In the genomic region with DNA sequence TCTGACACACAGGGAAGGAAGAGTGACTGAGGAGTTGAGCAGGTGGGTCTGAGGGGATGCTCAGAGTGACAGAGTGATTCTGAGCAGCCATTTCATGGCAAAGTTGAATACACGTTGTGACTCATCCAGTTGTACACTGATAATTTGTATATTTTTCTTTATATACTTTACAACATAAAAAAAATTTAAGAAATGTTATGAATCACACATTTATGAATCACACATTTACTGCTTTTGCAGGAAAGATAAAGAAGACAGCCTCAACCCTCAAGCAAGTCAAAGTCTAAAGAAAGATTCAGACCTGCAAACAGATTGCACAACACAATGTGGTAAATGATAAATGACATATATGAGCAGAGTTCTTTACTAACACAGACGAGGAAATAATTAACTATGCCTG, we compare ENCODE assay signal across 11 cellular contexts. TPM values are rescaled to one million over a fixed set of nuclear protein-coding genes. Genes with fewer than 3 reads are reported as not detected.
DNase-seq lines count a peak whose midpoint lies in the region; ATAC-seq, FAIRE-seq and TF ChIP-seq lines count a peak whose summit lies in the region.
"Had no signal": no experiment of that assay in that cellular context is flagged by ENCODE, and none has a peak within 500 bp of the region (broad histone marks: within the 10 kb centered on the region; RNA-seq: fewer than 3 reads in every experiment).

No MANE protein-coding gene starts in this region.

- peaks cover 0 to 3% (median 2%) of the 10 kb centered on the region in 3 donors for H3K27me3 Mint-ChIP-seq in immature natural killer cell (ENCODE audit: low read depth in 3 of 3)

- H3K9me1 ChIP-seq in keratinocyte (ENCODE audit: control insufficient read depth, extremely low read depth, insufficient read depth, low read length) = no peaks in the 10 kb centered on the region

- TF ChIP-seq RAD21 in HCT116 (IDR thresholded peaks at IDR 0.05; ENCODE audit: low read depth) = no peak

- RAD21 ChIA-PET in HCT116 (lab: Charles Lee; ENCODE audit: low non-redundant PET in 1 of 2, low total read pairs in 2 of 2, uncharacterized antibody in 2 of 2, unreplicated experiment in 2 of 2) = no interaction called here

- ATAC-seq in HCT116 (peak; percentile 68), HG02870 (IDR thresholded peaks at IDR 0.05; ENCODE audit: unreplicated experiment) (no peak)
- ATAC-seq: stimulated activated memory B cell treated with anti-CD40 and anti-IgM and Interleukin-4, amounts not matched to agents 10 μg/mL and 1 μg/mL and 100 μg/mL, for 72 hours had no signal

- H3K4me3 Mint-ChIP-seq in immature natural killer cell = no peak overlapping the region
- H3K4me3 Mint-ChIP-seq: activated B cell treated with CpG ODN at 0.5 μM for 24 hours; stimulated activated memory B cell treated with anti-CD40 and anti-IgM and Interleukin-4, amounts not matched to agents 10 μg/mL and 1 μg/mL and 100 μg/mL, for 72 hours had no signal

- H3K27ac Mint-ChIP-seq in immature natural killer cell = no peak overlapping the region
- H3K27ac Mint-ChIP-seq: activated B cell treated with CpG ODN at 0.5 μM for 24 hours; stimulated activated memory B cell treated with anti-CD40 and anti-IgM and Interleukin-4, amounts not matched to agents 10 μg/mL and 1 μg/mL and 100 μg/mL, for 72 hours had no signal

- no peak for TF ChIP-seq CTCF in AG04450 (IDR thresholded peaks at IDR 0.05; ENCODE audit: low read depth, low read length)
- TF ChIP-seq CTCF in HCT116 (IDR thresholded peaks at IDR 0.05 in 2 of 3, conservative IDR thresholded peaks at IDR 0.05 in 1 of 3; ENCODE audit: borderline replicate concordance in 1 of 3, insufficient read depth in 1 of 3, low read depth in 2 of 3, low read length in 2 of 3) = no peak
- no peak for TF ChIP-seq CTCF in keratinocyte (optimal IDR thresholded peaks at IDR 0.05 in 1 of 3, IDR thresholded peaks at IDR 0.05 in 1 of 3, conservative IDR thresholded peaks at IDR 0.05 in 1 of 3; ENCODE audit: extremely low read depth in 1 of 3, insufficient read depth in 2 of 3, low read length in 3 of 3)
- TF ChIP-seq CTCF in left ventricle myocardium inferior (IDR thresholded peaks at IDR 0.05; ENCODE audit: borderline replicate concordance) = no peak

- BruUV-seq in HCT116 (replicated peaks; lab: Mats Ljungman, UMichigan) = no TSS peak

- H2AFZ ChIP-seq in HCT116 (ENCODE audit: low read depth, low read length, poor library complexity, severe bottlenecking) (peak overlapping the region; percentile 67), keratinocyte (ENCODE audit: control insufficient read depth, low read length) (no peak overlapping the region)

- H3K9me3 ChIP-seq in AG04450 (ENCODE audit: control insufficient read depth, insufficient read depth, low read length) (no peaks in the 10 kb centered on the region), HCT116 (ENCODE audit: control insufficient read depth in 1 of 2, insufficient read depth in 1 of 2, low read depth in 1 of 2, low read length in 2 of 2) (no peaks in the 10 kb centered on the region), keratinocyte (ENCODE audit: control insufficient read depth, low read depth, low read length) (no peaks in the 10 kb centered on the region), left ventricle myocardium inferior (replicated peaks) (no peaks in the 10 kb centered on the region)

- H3K27ac ChIP-seq in AG04450 (ENCODE audit: low read depth, low read length) = no peak overlapping the region
- no peak overlapping the region for H3K27ac ChIP-seq in HCT116 (ENCODE audit: low read depth, low read length)
- H3K27ac ChIP-seq in keratinocyte (ENCODE audit: control insufficient read depth, insufficient read depth, low read length) = no peak overlapping the region
- H3K27ac ChIP-seq in left ventricle myocardium inferior (replicated peaks) = no peak overlapping the region

- H3K36me3 Mint-ChIP-seq in immature natural killer cell = no peaks in the 10 kb centered on the region
- H3K36me3 Mint-ChIP-seq: stimulated activated memory B cell treated with anti-CD40 and anti-IgM and Interleukin-4, amounts not matched to agents 10 μg/mL and 1 μg/mL and 100 μg/mL, for 72 hours had no signal

- H3K4me3 ChIP-seq in AG04450 (ENCODE audit: low read depth, low read length) (no peak overlapping the region), HCT116 (replicated peaks in 1 of 2; ENCODE audit: low read depth in 1 of 2, low read length in 2 of 2) (0 out of 4 replicates have a peak overlapping the region, but pooled peaks of 1 of the 2 experiments have one; percentile 7), keratinocyte (ENCODE audit: control insufficient read depth in 2 of 3, extremely low read depth in 1 of 3, insufficient read depth in 2 of 3, low read depth in 1 of 3, low read length in 3 of 3) (no peak overlapping the region), left ventricle myocardium inferior (no peak overlapping the region)

- H3K4me1 ChIP-seq in HCT116 (ENCODE audit: control insufficient read depth in 1 of 2, insufficient read depth in 2 of 2, low read length in 2 of 2) (peaks cover 7 to 28% of the 10 kb centered on the region in 2 experiments; a peak in 3 of 4 replicates), keratinocyte (ENCODE audit: control insufficient read depth, extremely low read depth, insufficient read depth, low read length) (peaks cover 19% of the 10 kb centered on the region), left ventricle myocardium inferior (no peaks in the 10 kb centered on the region)

- no peak for TF ChIP-seq POLR2A in HCT116 (IDR thresholded peaks at IDR 0.05; ENCODE audit: borderline replicate concordance, extremely low read depth, insufficient read depth, insufficient read length)

- no peaks in the 10 kb centered on the region for H3K36me3 ChIP-seq in HCT116 (ENCODE audit: control insufficient read depth in 1 of 2, insufficient read depth in 2 of 2, low read length in 2 of 2)
- H3K36me3 ChIP-seq in keratinocyte (ENCODE audit: control insufficient read depth in 2 of 2, extremely low read depth in 1 of 2, insufficient read depth in 2 of 2, low read length in 2 of 2) = no peaks in the 10 kb centered on the region
- no peaks in the 10 kb centered on the region for H3K36me3 ChIP-seq in left ventricle myocardium inferior

- H3K9me3 Mint-ChIP-seq in immature natural killer cell = peaks cover 0 to 3% (median under 1%) of the 10 kb centered on the region in 6 donors
- H3K9me3 Mint-ChIP-seq: activated B cell treated with CpG ODN at 0.5 μM for 24 hours; stimulated activated memory B cell treated with anti-CD40 and anti-IgM and Interleukin-4, amounts not matched to agents 10 μg/mL and 1 μg/mL and 100 μg/mL, for 72 hours had no signal

- H4K20me1 ChIP-seq in HCT116 (ENCODE audit: insufficient read depth) (no peaks in the 10 kb centered on the region), keratinocyte (ENCODE audit: control insufficient read depth, extremely low read depth, insufficient read depth, low read length) (no peaks in the 10 kb centered on the region)

- no peaks in the 10 kb centered on the region for H3K4me1 Mint-ChIP-seq in immature natural killer cell
- H3K4me1 Mint-ChIP-seq: activated B cell treated with CpG ODN at 0.5 μM for 24 hours; stimulated activated memory B cell treated with anti-CD40 and anti-IgM and Interleukin-4, amounts not matched to agents 10 μg/mL and 1 μg/mL and 100 μg/mL, for 72 hours had no signal

- CTCF ChIA-PET in AG04450 (lab: Charles Lee) (interaction anchor here (1.3 kb wide), 1 partner anchor 38 kb away, joined by 6 read pairs; no protein-coding TSS in a partner anchor), HCT116 (lab: Charles Lee) (no interaction called here)

- peak; percentile 26 for DNase-seq in AG04450 (ENCODE audit: low read depth, low spot score)
- no peak for DNase-seq in HCT116 (ENCODE audit: low read depth, low spot score)
- DNase-seq in amniotic stem cell (lab: John Stamatoyannopoulos, UW) = peak; percentile 42
- no peak for DNase-seq in keratinocyte (ENCODE audit: low read depth, low spot score)
- DNase-seq in UCSD-AML1 (lab: John Stamatoyannopoulos, UW; ENCODE audit: unreplicated experiment) = no peak
- DNase-seq in left ventricle myocardium inferior = no peak
- DNase-seq in immature natural killer cell = no peak
- DNase-seq: activated B cell treated with CpG ODN at 0.5 μM for 24 hours, hippocampal formation had no signal

- H3K9ac ChIP-seq in HCT116 (ENCODE audit: low read length) (no peak overlapping the region), keratinocyte (ENCODE audit: control insufficient read depth, extremely low read depth, insufficient read depth, low read length) (no peak overlapping the region)

- H3K79me2 ChIP-seq in HCT116 (ENCODE audit: insufficient read depth, low read length) (no peaks in the 10 kb centered on the region), keratinocyte (ENCODE audit: control insufficient read depth, insufficient read depth, low read length) (no peaks in the 10 kb centered on the region)

- intact Hi-C loops in HCT116 (cut with micrococcal nuclease) = no loop called here
- intact Hi-C loops in left ventricle myocardium inferior (cut with micrococcal nuclease) = no loop called here

- peak overlapping the region; percentile 60 for H3K4me2 ChIP-seq in HCT116 (ENCODE audit: low read length)
- peak overlapping the region; percentile 20 for H3K4me2 ChIP-seq in keratinocyte (ENCODE audit: control insufficient read depth, extremely low read depth, insufficient read depth, low read depth, low read length)

- FAIRE-seq in keratinocyte (lab: Jason Lieb, UNC) = peak; percentile 67

- no peaks in the 10 kb centered on the region for H3K9me2 ChIP-seq in HCT116 (ENCODE audit: insufficient read depth)

- POLR2A ChIA-PET in AG04450 (lab: Yijun Ruan, JAX) (interaction anchor here (1.5 kb wide), 1 partner anchor 21 kb away, joined by 4 read pairs; a partner anchor contains a TSS), HCT116 (lab: Charles Lee) (no interaction called here)

- H3K27me3 ChIP-seq in AG04450 (ENCODE audit: control insufficient read depth, insufficient read depth, low read length) (no peaks in the 10 kb centered on the region), HCT116 (ENCODE audit: insufficient read depth, low read length) (no peaks in the 10 kb centered on the region), keratinocyte (ENCODE audit: control insufficient read depth, extremely low read depth, insufficient read depth, low read length) (no peaks in the 10 kb centered on the region), left ventricle myocardium inferior (ENCODE audit: low read depth) (no peaks in the 10 kb centered on the region)

- dilution Hi-C loops in keratinocyte (cut with MboI; ENCODE audit: extremely low pct_ligation_motif_present, low sequenced_read_pairs) = no loop called here

RNA-seq across cellular contexts. Expression of a gene that starts 21.0 kb away (rescaled TPM):
- polyA plus RNA-seq in AG04450 (2011; rRNA removed) (19.3 and 28.4 TPM in 2 replicates), keratinocyte (17.0 to 38.2 TPM (median 37.5 TPM) in 3 replicates), immature natural killer cell (10 to 100 TPM; 32.2 to 59.2 (median 48.5) TPM)
- polyA minus RNA-seq in AG04450 (2011; rRNA and poly(A)+ RNA removed) = 4.7 and 8.3 TPM in 2 replicates
- total RNA-seq in HCT116 (2021; ENCODE audit: unreplicated experiment) (54.3 TPM), left ventricle myocardium inferior (35.8 TPM)
- polyA plus RNA-seq in HCT116 (2012) = 21.5 and 21.8 TPM in 2 replicates
- 111 TPM for polyA plus RNA-seq in keratinocyte (2011; ENCODE audit: low read depth)
- polyA plus RNA-seq in keratinocyte (2011; cell fraction: cytosol; rRNA removed) = 23.0 and 42.6 TPM in 2 replicates
- 22.2 and 32.0 TPM in 2 replicates for polyA plus RNA-seq in keratinocyte (2011; cell fraction: nucleus; rRNA removed)
- polyA plus RNA-seq in keratinocyte (2012; ENCODE audit: low replicate concordance) = 34.1 and 50.9 TPM in 2 replicates
- polyA minus RNA-seq in keratinocyte = 2.4 to 12.7 TPM (median 4.3 TPM) in 3 replicates
- polyA minus RNA-seq in keratinocyte (2011; cell fraction: cytosol; rRNA and poly(A)+ RNA removed) = 27.4 TPM
- polyA minus RNA-seq in keratinocyte (2011; cell fraction: nucleus; rRNA and poly(A)+ RNA removed) = 6.0 and 15.6 TPM in 2 replicates

Comparison
In these comparisons a context has a peak if more than half of its experiments do, and no peak if none do; other contexts are left out.
1. DNase-seq: peak in AG04450 (single experiment) and amniotic stem cell (single experiment); none in HCT116 (single experiment), keratinocyte (single experiment), UCSD-AML1 (single experiment), left ventricle myocardium inferior (single experiment) and immature natural killer cell (0 of 3).